ENCODE assay signal across 23 cellular contexts in genomic region chr6:124432632-124433031, GRCh38.
"Had no signal": no experiment of that assay in that cellular context is flagged by ENCODE, and none has a peak within 500 bp of the region (broad histone marks: within the 10 kb centered on the region; RNA-seq: fewer than 3 reads in every experiment).

No MANE protein-coding gene starts in this region.

- H3K36me3 ChIP-seq: heart right ventricle, pancreas, suprapubic skin, thyroid gland, uterus had no signal

- DNase-seq: cortex of kidney; dorsolateral prefrontal cortex; effector CD8-positive, alpha-beta T cell; foreskin melanocyte; heart right ventricle; hypothalamus; kidney glomerular epithelial cell; mesendoderm; naive B cell; nephron progenitor cell; nucleus accumbens; pancreas; right cardiac atrium; stimulated activated CD4-positive, alpha-beta T cell treated with anti-CD3 and anti-CD28 coated beads, Interleukin-4, amount 100 ng/mL, for 1 hour; stimulated activated CD8-positive, alpha-beta memory T cell treated with anti-CD3 and anti-CD28 coated beads, Interleukin-4, amount 100 ng/mL, for 48 hours; stimulated activated naive CD8-positive, alpha-beta T cell treated with anti-CD3 and anti-CD28 coated beads, Interleukin-15, Interleukin-2, amounts not matched to agents 100 U/mL and 50 U/mL, for 24 hours; thyroid gland; uterus had no signal

- H3K27ac ChIP-seq: dorsolateral prefrontal cortex, heart right ventricle, pancreas, suprapubic skin, thyroid gland, uterus had no signal

- H3K27me3 ChIP-seq: dorsolateral prefrontal cortex, heart right ventricle, pancreas, suprapubic skin, thyroid gland, uterus had no signal

- H3K27me3 Mint-ChIP-seq: naive B cell, progenitor cell of endocrine pancreas, type B pancreatic cell had no signal

- H3K4me3 Mint-ChIP-seq: naive B cell; nephron progenitor cell; stimulated activated effector memory CD8-positive, alpha-beta T cell treated with anti-CD3 and anti-CD28 coated beads, Interleukin-12 subunit alpha, Interleukin-12 subunit beta, amount 100 ng/mL, for 72 hours; type B pancreatic cell had no signal

- H3K4me1 Mint-ChIP-seq: naive B cell; stimulated activated effector memory CD8-positive, alpha-beta T cell treated with anti-CD3 and anti-CD28 coated beads, Interleukin-12 subunit alpha, Interleukin-12 subunit beta, amount 100 ng/mL, for 72 hours had no signal

- H3K9me3 ChIP-seq: heart right ventricle, pancreas, suprapubic skin, thyroid gland, uterus had no signal

- H3K4me2 ChIP-seq: smooth muscle cell had no signal

- H3K4me1 ChIP-seq: heart right ventricle, pancreas, suprapubic skin, thyroid gland, uterus had no signal

- ATAC-seq: heart right ventricle; pancreas; right cardiac atrium; stimulated activated effector memory CD8-positive, alpha-beta T cell treated with anti-CD3 and anti-CD28 coated beads, Interleukin-12 subunit alpha, Interleukin-12 subunit beta, amount 100 ng/mL, for 72 hours; stimulated activated naive CD8-positive, alpha-beta T cell treated with anti-CD3 and anti-CD28 coated beads, Interleukin-15, Interleukin-2, amounts not matched to agents 100 U/mL and 50 U/mL, for 24 hours had no signal

- H3K36me3 Mint-ChIP-seq: naive B cell; stimulated activated effector memory CD8-positive, alpha-beta T cell treated with anti-CD3 and anti-CD28 coated beads, Interleukin-12 subunit alpha, Interleukin-12 subunit beta, amount 100 ng/mL, for 72 hours; type B pancreatic cell had no signal

- H3K9me3 Mint-ChIP-seq: nephron progenitor cell, type B pancreatic cell had no signal

- H3K27ac Mint-ChIP-seq: naive B cell; nephron progenitor cell; progenitor cell of endocrine pancreas; stimulated activated effector memory CD8-positive, alpha-beta T cell treated with anti-CD3 and anti-CD28 coated beads, Interleukin-12 subunit alpha, Interleukin-12 subunit beta, amount 100 ng/mL, for 72 hours; type B pancreatic cell had no signal

- H3K4me3 ChIP-seq: dorsolateral prefrontal cortex, heart right ventricle, pancreas, smooth muscle cell, suprapubic skin, thyroid gland, uterus had no signal
